Comparison of ENCODE assay signal across 9 cellular contexts in the genomic region with DNA sequence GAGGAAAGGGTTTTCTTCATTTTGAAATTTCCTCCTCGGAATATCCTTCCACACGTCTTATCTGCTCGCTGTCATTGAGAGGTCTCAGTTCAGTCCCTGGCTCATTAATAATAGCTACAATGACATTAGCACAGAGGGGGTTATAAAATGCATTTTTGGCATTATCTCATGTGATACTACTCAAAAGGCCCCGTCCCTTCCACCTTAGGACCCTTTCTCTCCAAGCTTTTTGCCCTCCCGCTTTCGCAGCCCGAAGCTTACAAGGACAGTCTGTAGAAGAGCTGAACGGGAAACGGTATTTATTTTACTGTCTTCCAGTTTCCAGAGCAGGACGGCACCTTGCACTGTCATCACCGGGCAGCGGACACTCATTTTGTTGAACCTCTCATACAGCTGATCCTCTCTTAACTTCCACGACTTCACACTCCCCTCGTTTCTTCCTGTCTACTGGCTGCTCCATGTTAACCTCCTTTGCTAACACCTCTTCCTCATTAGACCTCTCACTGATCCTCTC. TPM values are rescaled to one million over a fixed set of nuclear protein-coding genes. Genes with fewer than 3 reads are reported as not detected.
DNase-seq lines count a peak whose midpoint lies in the region; ATAC-seq and TF ChIP-seq lines count a peak whose summit lies in the region.
"Had no signal": no experiment of that assay in that cellular context is flagged by ENCODE, and none has a peak within 500 bp of the region (broad histone marks: within the 10 kb centered on the region; RNA-seq: fewer than 3 reads in every experiment).

No MANE protein-coding gene starts in this region.

- ATAC-seq in GM21526 (IDR thresholded peaks at IDR 0.05; ENCODE audit: low FRiP score, unreplicated experiment) (peak; percentile 26), PC-3 (no peak), sciatic nerve (peak; percentile 23)

- no TSS peak for BruUV-seq in PC-3 (replicated peaks; lab: Mats Ljungman, UMichigan)

- H3F3A ChIP-seq in PC-3 (ENCODE audit: low read length, unreplicated experiment): no peaks in the 10 kb centered on the region

- H3K9me3 ChIP-seq in PC-3 (ENCODE audit: low read length): no peaks in the 10 kb centered on the region
- no peaks in the 10 kb centered on the region for H3K9me3 ChIP-seq in fibroblast of lung (ENCODE audit: control insufficient read depth, insufficient read depth, low read depth, low read length)

- H3K4me1 ChIP-seq in PC-3 (ENCODE audit: insufficient read depth, low read length): peaks cover 7% of the 10 kb centered on the region; the same call in 1 of the 2 replicates
- peaks cover 6% of the 10 kb centered on the region for H3K4me1 ChIP-seq in fibroblast of lung (ENCODE audit: control insufficient read depth, extremely low read depth, insufficient read depth, low read length)

- H3K27me3 ChIP-seq in PC-3 (ENCODE audit: low read length): no peaks in the 10 kb centered on the region
- no peaks in the 10 kb centered on the region for H3K27me3 ChIP-seq in fibroblast of lung (ENCODE audit: control insufficient read depth, insufficient read depth, low read length)
- H3K27me3 ChIP-seq: cardiac muscle cell had no signal

- H3K9ac ChIP-seq in PC-3 (ENCODE audit: low read length) (no peak overlapping the region), fibroblast of lung (ENCODE audit: insufficient read depth, low read length) (no peak overlapping the region)

- intact Hi-C loops in PC-3 (cut with micrococcal nuclease): no loop called here
- intact Hi-C loops in sciatic nerve (cut with DNase I): no loop called here

- POLR2A ChIA-PET in PC-3 (lab: Charles Lee; ENCODE audit: unreplicated experiment): interaction anchor here (0.6 kb wide), 1 partner anchor 1870 kb away, joined by 3 read pairs; no protein-coding TSS in a partner anchor

- no peaks in the 10 kb centered on the region for H3K36me3 ChIP-seq in PC-3 (ENCODE audit: low read depth, low read length)
- H3K36me3 ChIP-seq in fibroblast of lung (ENCODE audit: control insufficient read depth, insufficient read depth, low read length): no peaks in the 10 kb centered on the region
- H3K36me3 ChIP-seq: cardiac muscle cell had no signal

- H3K4me3 ChIP-seq in PC-3 (ENCODE audit: low read length) (no peak overlapping the region), fibroblast of lung (replicated peaks in 1 of 4; ENCODE audit: control extremely low read depth in 1 of 4, insufficient read depth in 1 of 4, low read depth in 3 of 4, low read length in 4 of 4) (peak overlapping the region in 2 of 4 experiments; percentile 42 to 43)
- H3K4me3 ChIP-seq: cardiac muscle cell had no signal

- H2AFZ ChIP-seq in PC-3 (ENCODE audit: low read length) (peak overlapping the region; percentile 55), fibroblast of lung (ENCODE audit: low read length) (peak overlapping the region; percentile 88)

- H3K4me2 ChIP-seq in PC-3 (ENCODE audit: low read length): peak overlapping the region; percentile 35
- H3K4me2 ChIP-seq in fibroblast of lung (ENCODE audit: extremely low read depth, insufficient read depth, low read length): peak overlapping the region; percentile 64

- no peak overlapping the region for H3K27ac ChIP-seq in PC-3 (ENCODE audit: low read length)
- no peak overlapping the region for H3K27ac ChIP-seq in fibroblast of lung (ENCODE audit: insufficient read depth, low read length)
- H3K27ac ChIP-seq: cardiac muscle cell had no signal

- H4K20me1 ChIP-seq in PC-3 (ENCODE audit: low read length) (no peaks in the 10 kb centered on the region), fibroblast of lung (ENCODE audit: control insufficient read depth, extremely low read depth, insufficient read depth, low read length) (no peaks in the 10 kb centered on the region)

- DNase-seq in PC-3 (no peak), fibroblast of lung (ENCODE audit: low read depth in 2 of 2) (no peak), sciatic nerve (ENCODE audit: low spot score) (no peak), hippocampal formation (lab: John Stamatoyannopoulos, UW) (no peak), NCI-H128 (lab: John Stamatoyannopoulos, UW; ENCODE audit: unreplicated experiment) (no peak), T-helper 9 cell (no peak), middle frontal gyrus (ENCODE audit: extremely low spot score, low spot score) (no peak)

- H3K79me2 ChIP-seq in PC-3 (ENCODE audit: low read length): no peaks in the 10 kb centered on the region
- H3K79me2 ChIP-seq in fibroblast of lung (ENCODE audit: control insufficient read depth, insufficient read depth, low read length): no peaks in the 10 kb centered on the region

- H3K9me2 ChIP-seq in PC-3 (replicated peaks; ENCODE audit: low read length): no peaks in the 10 kb centered on the region

- CTCF ChIA-PET in PC-3 (lab: Charles Lee): no interaction called here

- TF ChIP-seq CTCF in PC-3 (conservative IDR thresholded peaks at IDR 0.05; ENCODE audit: low read depth, low read length) (no peak), fibroblast of lung (conservative IDR thresholded peaks at IDR 0.05 in 1 of 2, IDR thresholded peaks at IDR 0.05 in 1 of 2; ENCODE audit: low read depth in 1 of 2, low read length in 2 of 2) (no peak)

RNA-seq across cellular contexts. Expression of gene PLEKHO2, which starts 5.6 kb away (rescaled TPM):
- total RNA-seq in PC-3 (2014; rRNA removed) (3.7 and 4.3 TPM in 2 replicates), fibroblast of lung (70.1 and 163 TPM in 2 replicates), sciatic nerve (62.9 TPM)
- polyA plus RNA-seq in fibroblast of lung: 39.2 and 78.6 TPM in 2 replicates
- 50.1 and 100 TPM in 2 replicates for polyA plus RNA-seq in fibroblast of lung (2012)
- polyA minus RNA-seq in fibroblast of lung (ENCODE audit: low replicate concordance): 85.7 and 150 TPM in 2 replicates

RNA-seq across cellular contexts. Expression of gene PIF1, which starts 10.6 kb away (rescaled TPM):
- total RNA-seq in PC-3 (2014; rRNA removed) (43.5 and 45.3 TPM in 2 replicates), fibroblast of lung (3.1 and 9.4 TPM in 2 replicates), sciatic nerve (0.76 TPM)
- polyA plus RNA-seq in fibroblast of lung: 5.1 and 5.2 TPM in 2 replicates
- polyA plus RNA-seq in fibroblast of lung (2012): 5.1 and 6.2 TPM in 2 replicates
- polyA minus RNA-seq in fibroblast of lung (ENCODE audit: low replicate concordance): 5.8 and 16.8 TPM in 2 replicates

Comparison
In these comparisons a context has a peak if more than half of its experiments do, and no peak if none do; other contexts are left out.
1. RNA of gene PLEKHO2, which starts 5.6 kb away (total RNA-seq): 70.1 to 163 TPM in fibroblast of lung and 62.9 TPM in sciatic nerve (single experiment); 3.7 to 4.3 TPM in PC-3; every median in the first group is over 10 times any median in the second.